ENCODE assay signal across 1 cellular context in genomic region chr10:4940073-4940428, GRCh38. TPM values are rescaled to one million over a fixed set of nuclear protein-coding genes. Genes with fewer than 3 reads are reported as not detected.
"Had no signal": no experiment of that assay in that cellular context is flagged by ENCODE, and none has a peak within 500 bp of the region (broad histone marks: within the 10 kb centered on the region; RNA-seq: fewer than 3 reads in every experiment).

No MANE protein-coding gene starts in this region.

RNA-seq across cellular contexts. Expression of gene AKR1C1, which starts 23.2 kb away (rescaled TPM):
- total RNA-seq: OCI-LY7 had no signal
